ENCODE assay signal across 1 cellular context in the genomic region with DNA sequence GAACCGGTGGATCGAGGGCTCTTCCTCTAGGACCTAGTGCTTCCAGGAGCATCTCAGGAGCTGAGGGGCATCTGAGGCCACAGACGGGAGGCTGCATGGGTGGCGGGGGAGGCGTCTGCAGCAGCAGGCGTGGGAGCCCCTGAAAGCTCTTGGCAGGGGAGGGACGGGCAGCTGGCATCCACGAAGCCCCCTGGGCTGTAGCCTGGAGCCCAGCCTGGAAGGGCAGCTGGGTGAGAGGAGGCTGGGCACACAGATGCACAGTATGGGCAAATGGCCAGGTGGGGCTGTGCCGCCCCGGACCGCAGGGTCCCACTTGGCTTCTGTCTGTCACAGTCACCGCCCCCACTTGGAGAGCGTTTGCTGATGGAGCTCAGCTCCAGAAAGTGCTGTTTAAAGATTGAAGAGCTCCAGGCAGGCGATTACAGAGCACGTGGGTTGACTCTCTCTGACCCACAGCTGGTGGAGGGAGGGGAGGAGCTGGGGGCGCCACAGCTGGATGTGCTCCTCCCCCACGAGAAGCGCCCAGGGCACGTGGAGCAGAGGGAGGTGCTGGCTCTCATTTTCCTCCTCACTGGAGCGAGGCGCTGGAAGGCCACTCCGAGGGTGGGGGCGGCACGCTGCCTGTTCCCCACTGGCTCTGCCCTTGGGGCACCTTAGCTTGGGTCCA.
TF ChIP-seq lines count a peak whose summit lies in the region.

No MANE protein-coding gene starts in this region.

TF ChIP-seq in GM23338, 12 proteins besides CTCF, POLR2A, EP300 and RAD21 (continued from another document):
- TF ChIP-seq, protein P1, sequence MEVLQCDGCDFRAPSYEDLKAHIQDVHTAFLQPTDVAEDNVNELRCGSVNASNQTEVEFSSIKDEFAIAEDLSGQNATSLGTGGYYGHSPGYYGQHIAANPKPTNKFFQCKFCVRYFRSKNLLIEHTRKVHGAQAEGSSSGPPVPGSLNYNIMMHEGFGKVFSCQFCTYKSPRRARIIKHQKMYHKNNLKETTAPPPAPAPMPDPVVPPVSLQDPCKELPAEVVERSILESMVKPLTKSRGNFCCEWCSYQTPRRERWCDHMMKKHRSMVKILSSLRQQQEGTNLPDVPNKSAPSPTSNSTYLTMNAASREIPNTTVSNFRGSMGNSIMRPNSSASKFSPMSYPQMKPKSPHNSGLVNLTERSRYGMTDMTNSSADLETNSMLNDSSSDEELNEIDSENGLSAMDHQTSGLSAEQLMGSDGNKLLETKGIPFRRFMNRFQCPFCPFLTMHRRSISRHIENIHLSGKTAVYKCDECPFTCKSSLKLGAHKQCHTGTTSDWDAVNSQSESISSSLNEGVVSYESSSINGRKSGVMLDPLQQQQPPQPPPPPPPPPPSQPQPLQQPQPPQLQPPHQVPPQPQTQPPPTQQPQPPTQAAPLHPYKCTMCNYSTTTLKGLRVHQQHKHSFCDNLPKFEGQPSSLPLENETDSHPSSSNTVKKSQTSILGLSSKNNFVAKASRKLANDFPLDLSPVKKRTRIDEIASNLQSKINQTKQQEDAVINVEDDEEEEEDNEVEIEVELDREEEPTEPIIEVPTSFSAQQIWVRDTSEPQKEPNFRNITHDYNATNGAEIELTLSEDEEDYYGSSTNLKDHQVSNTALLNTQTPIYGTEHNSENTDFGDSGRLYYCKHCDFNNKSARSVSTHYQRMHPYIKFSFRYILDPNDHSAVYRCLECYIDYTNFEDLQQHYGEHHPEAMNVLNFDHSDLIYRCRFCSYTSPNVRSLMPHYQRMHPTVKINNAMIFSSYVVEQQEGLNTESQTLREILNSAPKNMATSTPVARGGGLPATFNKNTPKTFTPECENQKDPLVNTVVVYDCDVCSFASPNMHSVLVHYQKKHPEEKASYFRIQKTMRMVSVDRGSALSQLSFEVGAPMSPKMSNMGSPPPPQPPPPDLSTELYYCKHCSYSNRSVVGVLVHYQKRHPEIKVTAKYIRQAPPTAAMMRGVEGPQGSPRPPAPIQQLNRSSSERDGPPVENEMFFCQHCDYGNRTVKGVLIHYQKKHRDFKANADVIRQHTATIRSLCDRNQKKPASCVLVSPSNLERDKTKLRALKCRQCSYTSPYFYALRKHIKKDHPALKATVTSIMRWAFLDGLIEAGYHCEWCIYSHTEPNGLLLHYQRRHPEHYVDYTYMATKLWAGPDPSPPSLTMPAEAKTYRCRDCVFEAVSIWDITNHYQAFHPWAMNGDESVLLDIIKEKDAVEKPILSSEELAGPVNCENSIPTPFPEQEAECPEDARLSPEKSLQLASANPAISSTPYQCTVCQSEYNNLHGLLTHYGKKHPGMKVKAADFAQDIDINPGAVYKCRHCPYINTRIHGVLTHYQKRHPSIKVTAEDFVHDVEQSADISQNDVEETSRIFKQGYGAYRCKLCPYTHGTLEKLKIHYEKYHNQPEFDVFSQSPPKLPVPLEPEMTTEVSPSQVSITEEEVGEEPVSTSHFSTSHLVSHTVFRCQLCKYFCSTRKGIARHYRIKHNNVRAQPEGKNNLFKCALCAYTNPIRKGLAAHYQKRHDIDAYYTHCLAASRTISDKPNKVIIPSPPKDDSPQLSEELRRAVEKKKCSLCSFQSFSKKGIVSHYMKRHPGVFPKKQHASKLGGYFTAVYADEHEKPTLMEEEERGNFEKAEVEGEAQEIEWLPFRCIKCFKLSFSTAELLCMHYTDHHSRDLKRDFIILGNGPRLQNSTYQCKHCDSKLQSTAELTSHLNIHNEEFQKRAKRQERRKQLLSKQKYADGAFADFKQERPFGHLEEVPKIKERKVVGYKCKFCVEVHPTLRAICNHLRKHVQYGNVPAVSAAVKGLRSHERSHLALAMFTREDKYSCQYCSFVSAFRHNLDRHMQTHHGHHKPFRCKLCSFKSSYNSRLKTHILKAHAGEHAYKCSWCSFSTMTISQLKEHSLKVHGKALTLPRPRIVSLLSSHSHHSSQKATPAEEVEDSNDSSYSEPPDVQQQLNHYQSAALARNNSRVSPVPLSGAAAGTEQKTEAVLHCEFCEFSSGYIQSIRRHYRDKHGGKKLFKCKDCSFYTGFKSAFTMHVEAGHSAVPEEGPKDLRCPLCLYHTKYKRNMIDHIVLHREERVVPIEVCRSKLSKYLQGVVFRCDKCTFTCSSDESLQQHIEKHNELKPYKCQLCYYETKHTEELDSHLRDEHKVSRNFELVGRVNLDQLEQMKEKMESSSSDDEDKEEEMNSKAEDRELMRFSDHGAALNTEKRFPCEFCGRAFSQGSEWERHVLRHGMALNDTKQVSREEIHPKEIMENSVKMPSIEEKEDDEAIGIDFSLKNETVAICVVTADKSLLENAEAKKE (CRISPR knock-in tag; IDR thresholded peaks at IDR 0.05) = no peak
- TF ChIP-seq, protein P2, sequence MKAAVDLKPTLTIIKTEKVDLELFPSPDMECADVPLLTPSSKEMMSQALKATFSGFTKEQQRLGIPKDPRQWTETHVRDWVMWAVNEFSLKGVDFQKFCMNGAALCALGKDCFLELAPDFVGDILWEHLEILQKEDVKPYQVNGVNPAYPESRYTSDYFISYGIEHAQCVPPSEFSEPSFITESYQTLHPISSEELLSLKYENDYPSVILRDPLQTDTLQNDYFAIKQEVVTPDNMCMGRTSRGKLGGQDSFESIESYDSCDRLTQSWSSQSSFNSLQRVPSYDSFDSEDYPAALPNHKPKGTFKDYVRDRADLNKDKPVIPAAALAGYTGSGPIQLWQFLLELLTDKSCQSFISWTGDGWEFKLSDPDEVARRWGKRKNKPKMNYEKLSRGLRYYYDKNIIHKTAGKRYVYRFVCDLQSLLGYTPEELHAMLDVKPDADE (IDR thresholded peaks at IDR 0.05) = no peak
- no peak for TF ChIP-seq EZH2 (IDR thresholded peaks at IDR 0.05; ENCODE audit: low read depth, unreplicated experiment)
- no peak for TF ChIP-seq CREB1 (CRISPR knock-in tag; IDR thresholded peaks at IDR 0.05; ENCODE audit: low read depth)
- TF ChIP-seq JUNB (IDR thresholded peaks at IDR 0.05; ENCODE audit: unreplicated experiment) = no peak
- no peak for TF ChIP-seq STAT1 (IDR thresholded peaks at IDR 0.05; ENCODE audit: unreplicated experiment)
